ENCODE assay signal across 16 cellular contexts in the genomic region with DNA sequence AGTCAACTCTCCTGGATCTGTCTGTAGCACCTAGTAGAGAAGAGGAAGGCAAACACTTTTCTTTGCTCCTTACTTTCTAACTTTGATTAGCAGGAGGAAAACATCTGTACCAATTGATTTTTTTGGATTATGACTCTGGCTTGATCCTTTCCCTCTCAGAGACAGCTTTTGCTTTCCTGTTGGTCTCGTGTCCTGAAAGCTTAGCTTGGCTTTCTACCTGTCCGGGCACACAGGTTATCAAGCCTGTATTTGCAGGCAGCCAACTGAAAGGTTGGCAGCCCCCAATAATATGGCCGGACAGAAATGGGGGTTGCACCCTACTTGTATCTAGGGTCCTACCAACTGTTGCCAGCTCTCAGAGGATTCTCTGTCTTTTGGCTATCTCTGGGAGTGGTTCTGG. TPM values are rescaled to one million over a fixed set of nuclear protein-coding genes. Genes with fewer than 3 reads are reported as not detected.
A peak's percentile ranks its signal among the peaks of the same experiment; 100 is the strongest.
DNase-seq lines count a peak whose midpoint lies in the region; ATAC-seq, FAIRE-seq and TF ChIP-seq lines count a peak whose summit lies in the region.
"Had no signal": no experiment of that assay in that cellular context is flagged by ENCODE, and none has a peak within 500 bp of the region (broad histone marks: within the 10 kb centered on the region; RNA-seq: fewer than 3 reads in every experiment).

No MANE protein-coding gene starts in this region.

- H3K9me3 ChIP-seq in right lobe of liver (no peaks in the 10 kb centered on the region), pancreas (no peaks in the 10 kb centered on the region)
- H3K9me3 ChIP-seq: HAP-1 had no signal

- H3K4me1 ChIP-seq in right lobe of liver (peaks cover 0 to 10% (median 0%) of the 10 kb centered on the region in 4 donors), pancreas (peaks cover 3 to 8% (median 4%) of the 10 kb centered on the region in 3 donors)

- no peak for TF ChIP-seq CTCF in right lobe of liver (IDR thresholded peaks at IDR 0.05)
- no peak for TF ChIP-seq CTCF in pancreas (IDR thresholded peaks at IDR 0.05)

- peak overlapping the region in 2 of 3 donors; percentile 31 to 79 for H3K27ac ChIP-seq in right lobe of liver
- H3K27ac ChIP-seq in pancreas = peak overlapping the region in 3 of 4 donors; percentile 14 to 64 (median 61)

- FAIRE-seq in islet of Langerhans (lab: Jason Lieb, UNC) (peak; percentile 27), pancreas (lab: Jason Lieb, UNC) (no peak)
- FAIRE-seq: D721Med, G401.6, GM12891 had no signal

- H3K27me3 ChIP-seq in right lobe of liver = no peaks in the 10 kb centered on the region
- H3K27me3 ChIP-seq in pancreas = no peaks in the 10 kb centered on the region

- ATAC-seq in right lobe of liver = peak; percentile 27 to 43 (median 41)
- peak; percentile 32 to 51 (median 40) for ATAC-seq in pancreas
- ATAC-seq: CD8-positive, alpha-beta T cell had no signal

- 11% methylated on average over 1 of the region's 3 CpGs for WGBS in right lobe of liver (ENCODE audit: insufficient coverage, low coverage, low lambda C conversion rate, missing lambda C conversion rate)
- 19 to 32% methylated on average over 3 of the region's 3 CpGs for WGBS in pancreas, 2 donors

- H3K36me3 ChIP-seq in right lobe of liver (no peaks in the 10 kb centered on the region), pancreas (no peaks in the 10 kb centered on the region)
- H3K36me3 ChIP-seq: HAP-1 had no signal

- intact Hi-C loops in right lobe of liver (cut with DNase I) = no loop called here
- intact Hi-C loops in pancreas (cut with DNase I) = no loop called here

- H3K4me3 ChIP-seq in right lobe of liver (no peak overlapping the region), pancreas (no peak overlapping the region)
- H3K4me3 ChIP-seq: HAP-1 had no signal

- TF ChIP-seq POLR2A in right lobe of liver (IDR thresholded peaks at IDR 0.05) = no peak

- DNase-seq in right lobe of liver = no peak
- DNase-seq in pancreas = no peak
- no peak for DNase-seq in NCI-H1105 treated with DMSO at 0.1 percent for 48 hours (lab: John Stamatoyannopoulos, UW)
- no peak for DNase-seq in T-helper 9 cell
- DNase-seq in NCI-H524 (lab: John Stamatoyannopoulos, UW) = no peak
- DNase-seq: CD8-positive, alpha-beta T cell; COR-L47; DMS153; DMS79 treated with DMSO at 0.1 percent for 48 hours; EL; GOT3 had no signal

RNA-seq across cellular contexts. Expression of a gene that starts 43.1 kb away (rescaled TPM):
- 100 to 1,000 TPM in 5 of 6 experiments, 10 to 100 TPM in 1; 86.3 to 235 (median 183) TPM for total RNA-seq in right lobe of liver
- total RNA-seq in pancreas = 10 to 100 TPM; 32.3 to 96.3 (median 43.9) TPM
- 10 to 100 TPM; 14.1 to 43.1 TPM for polyA plus RNA-seq in pancreas

RNA-seq across cellular contexts. Expression of a gene that starts 48.5 kb away (rescaled TPM):
- total RNA-seq in right lobe of liver (10 to 100 TPM; 12.9 to 21.8 (median 18.9) TPM), pancreas (10 to 100 TPM; 14.8 to 24.6 (median 19.5) TPM)
- 10 to 100 TPM in 1 of 2 donors, 1 to 10 TPM in 1; 9.6 to 18.2 TPM for polyA plus RNA-seq in pancreas
